Comparison of ENCODE assay signal across 31 cellular contexts in the genomic region with DNA sequence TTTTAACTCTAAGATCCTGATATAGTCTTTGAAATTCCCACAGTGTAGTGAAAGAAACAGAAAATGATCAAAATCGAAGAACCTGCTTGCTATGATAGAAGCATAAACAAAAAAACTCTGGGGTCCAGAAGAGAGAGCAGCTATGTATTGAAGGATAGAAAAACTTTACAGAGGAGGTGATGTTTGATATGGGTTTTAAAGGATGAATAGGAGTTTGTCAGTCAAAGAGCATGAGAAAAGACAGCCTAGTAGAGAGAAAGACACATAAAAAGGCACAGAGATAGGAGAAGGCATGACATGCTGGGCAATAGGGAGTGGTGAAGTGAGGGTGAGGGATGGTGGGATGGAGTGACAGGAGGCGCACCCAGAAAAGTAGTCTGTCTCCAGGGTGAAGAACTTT.
DNase-seq lines count a peak whose midpoint lies in the region; ATAC-seq and TF ChIP-seq lines count a peak whose summit lies in the region.
"Had no signal": no experiment of that assay in that cellular context is flagged by ENCODE, and none has a peak within 500 bp of the region (broad histone marks: within the 10 kb centered on the region; RNA-seq: fewer than 3 reads in every experiment).

No MANE protein-coding gene starts in this region.

- no peak overlapping the region for H2BK15ac ChIP-seq in mesenchymal stem cell (ENCODE audit: low read depth, poor library complexity, severe bottlenecking)

- no peak overlapping the region for H3K4ac ChIP-seq in mesenchymal stem cell (ENCODE audit: low read depth in 1 of 2, low read length in 2 of 2)

- no peak overlapping the region for H4K91ac ChIP-seq in mesenchymal stem cell (ENCODE audit: low read length)

- CTCF ChIA-PET in SK-N-SH (lab: Yijun Ruan, JAX) (interaction anchor here (0.6 to 1.4 kb wide), 2 partner anchors 339 to 723 kb away, joined by 3 to 4 read pairs; no protein-coding TSS in a partner anchor), HEK293 (lab: Yijun Ruan, JAX) (no interaction called here)

- no peaks in the 10 kb centered on the region for H3K79me1 ChIP-seq in mesenchymal stem cell (replicated peaks; ENCODE audit: low read length, poor library complexity, severe bottlenecking)

- no peak overlapping the region for H2BK120ac ChIP-seq in mesenchymal stem cell (ENCODE audit: low read depth, low read length)

- H3K9me3 ChIP-seq in SK-N-SH (no peaks in the 10 kb centered on the region), HEK293 (ENCODE audit: control insufficient read depth, insufficient read depth, low read depth, low read length) (no peaks in the 10 kb centered on the region), mesenchymal stem cell (ENCODE audit: control insufficient read depth, low read length) (no peaks in the 10 kb centered on the region)
- H3K9me3 ChIP-seq: A549; BE2C; BLaER1; BLaER1 treated with 17β-estradiol and CSF1 and Interleukin-3, amounts not matched to agents 10 nM and 100 nM; Caco-2 had no signal

- H3K9ac ChIP-seq in SK-N-SH (no peak overlapping the region), mesenchymal stem cell (ENCODE audit: low read length) (no peak overlapping the region)
- H3K9ac ChIP-seq: BLaER1; BLaER1 treated with 17β-estradiol and CSF1 and Interleukin-3, amounts not matched to agents 10 nM and 100 nM had no signal

- no peaks in the 10 kb centered on the region for H3K9me2 ChIP-seq in SK-N-SH

- no peak overlapping the region for H3K23ac ChIP-seq in mesenchymal stem cell (ENCODE audit: low read length in 2 of 2)

- DNase-seq in SK-N-SH (no peak), mesenchymal stem cell (no peak), left lobe of liver (ENCODE audit: low spot score) (no peak)
- DNase-seq: 8988T; ACHN; AML-193; BE2C; C1 segment of cervical spinal cord; Caco-2; Calu3; CD4-positive, alpha-beta memory T cell; CD4-positive, alpha-beta T cell; CD4-positive, CD25-positive, alpha-beta regulatory T cell; CD8-positive, alpha-beta memory T cell; CD8-positive, alpha-beta T cell; COR-L47; DMS 273 treated with DMSO at 0.1 percent for 48 hours; DMS153; DMS53; DMS79; DMS79 treated with DMSO at 0.1 percent for 48 hours; DND-41; EL had no signal

- 39% methylated on average over 2 of the region's 2 CpGs for WGBS in SK-N-SH (ENCODE audit: low lambda C conversion rate)
- WGBS in mesenchymal stem cell: 84% methylated on average over 2 of the region's 2 CpGs

- H2BK5ac ChIP-seq in mesenchymal stem cell (ENCODE audit: low read depth, low read length, poor library complexity, severe bottlenecking): no peak overlapping the region

- H3K4me2 ChIP-seq in SK-N-SH (no peak overlapping the region), mesenchymal stem cell (ENCODE audit: low read length, poor library complexity, severe bottlenecking) (no peak overlapping the region)
- H3K4me2 ChIP-seq: A549; BLaER1; BLaER1 treated with 17β-estradiol and CSF1 and Interleukin-3, amounts not matched to agents 10 nM and 100 nM had no signal

- no peaks in the 10 kb centered on the region for H4K20me1 ChIP-seq in SK-N-SH (ENCODE audit: insufficient read depth)
- H4K20me1 ChIP-seq: BLaER1; BLaER1 treated with 17β-estradiol and CSF1 and Interleukin-3, amounts not matched to agents 10 nM and 100 nM had no signal

- no peak for TF ChIP-seq EP300 in SK-N-SH (IDR thresholded peaks at IDR 0.05; ENCODE audit: borderline replicate concordance in 1 of 2, low read depth in 1 of 2, low read length in 1 of 2)

- H3K79me2 ChIP-seq in SK-N-SH (ENCODE audit: insufficient read depth): no peaks in the 10 kb centered on the region

- no peaks in the 10 kb centered on the region for H3K4me1 ChIP-seq in SK-N-SH (ENCODE audit: control insufficient read depth in 1 of 2, insufficient read depth in 2 of 2, low read depth in 1 of 2, low read length in 1 of 2)
- H3K4me1 ChIP-seq in HEK293 (ENCODE audit: control insufficient read depth, insufficient read depth, low read length): no peaks in the 10 kb centered on the region
- no peaks in the 10 kb centered on the region for H3K4me1 ChIP-seq in mesenchymal stem cell (ENCODE audit: control insufficient read depth, insufficient read depth, low read depth, low read length)
- H3K4me1 ChIP-seq: A549; BE2C; BLaER1; BLaER1 treated with 17β-estradiol and CSF1 and Interleukin-3, amounts not matched to agents 10 nM and 100 nM; Caco-2 had no signal

- H3K36me3 ChIP-seq in SK-N-SH (replicated peaks in 1 of 2; ENCODE audit: control insufficient read depth in 1 of 2, insufficient read depth in 2 of 2, low read length in 1 of 2): no peaks in the 10 kb centered on the region
- no peaks in the 10 kb centered on the region for H3K36me3 ChIP-seq in HEK293 (ENCODE audit: control insufficient read depth in 2 of 2, insufficient read depth in 1 of 2, low read length in 2 of 2)
- H3K36me3 ChIP-seq in mesenchymal stem cell (ENCODE audit: control insufficient read depth in 1 of 2, insufficient read depth in 2 of 2, low read depth in 1 of 2, low read length in 2 of 2): no peaks in the 10 kb centered on the region
- H3K36me3 ChIP-seq: BE2C; BLaER1; BLaER1 treated with 17β-estradiol and CSF1 and Interleukin-3, amounts not matched to agents 10 nM and 100 nM had no signal

- H3K14ac ChIP-seq in mesenchymal stem cell (ENCODE audit: low read length in 2 of 2): no peak overlapping the region

- TF ChIP-seq RAD21 in SK-N-SH (IDR thresholded peaks at IDR 0.05; ENCODE audit: low read length): no peak

- ATAC-seq in SK-N-SH treated with all-trans-retinoic acid at 6 μM for 48 hours (no peak), left lobe of liver (no peak), HG03521 (IDR thresholded peaks at IDR 0.05; ENCODE audit: unreplicated experiment) (no peak)
- ATAC-seq: A549; CD8-positive, alpha-beta T cell had no signal

- TF ChIP-seq CTCF in SK-N-SH (IDR thresholded peaks at IDR 0.05): no peak
- no peak for TF ChIP-seq CTCF in HEK293 (tag by site-specific recombination; IDR thresholded peaks at IDR 0.05)

- no peak overlapping the region for H2AFZ ChIP-seq in SK-N-SH (ENCODE audit: low read depth)
- H2AFZ ChIP-seq in mesenchymal stem cell (ENCODE audit: low read depth, low read length): peak overlapping the region; percentile 39

- POLR2A ChIA-PET in SK-N-SH (lab: Yijun Ruan, JAX): no interaction called here
- POLR2A ChIA-PET in HEK293 (lab: Yijun Ruan, JAX): no interaction called here

- H3K27me3 ChIP-seq in SK-N-SH (ENCODE audit: insufficient read depth) (no peaks in the 10 kb centered on the region), mesenchymal stem cell (ENCODE audit: control insufficient read depth in 1 of 2, insufficient read depth in 1 of 2, low read length in 2 of 2) (peaks cover 0 to 11% of the 10 kb centered on the region in 2 experiments)
- H3K27me3 ChIP-seq: BE2C; BLaER1; BLaER1 treated with 17β-estradiol and CSF1 and Interleukin-3, amounts not matched to agents 10 nM and 100 nM had no signal

- H4K8ac ChIP-seq in mesenchymal stem cell (ENCODE audit: low read length): no peak overlapping the region

- no peaks in the 10 kb centered on the region for H3F3A ChIP-seq in SK-N-SH (replicated peaks; ENCODE audit: insufficient read depth)

- no peak overlapping the region for H3K18ac ChIP-seq in mesenchymal stem cell (ENCODE audit: low read depth in 1 of 2, low read length in 2 of 2)

- no peak overlapping the region for H2AK5ac ChIP-seq in mesenchymal stem cell (ENCODE audit: low read length, severe bottlenecking)

- H3K4me3 ChIP-seq in SK-N-SH (ENCODE audit: low read depth in 2 of 2, low read length in 1 of 2): no peak overlapping the region
- no peak overlapping the region for H3K4me3 ChIP-seq in HEK293 (ENCODE audit: low read depth, low read length)
- H3K4me3 ChIP-seq in mesenchymal stem cell (ENCODE audit: insufficient read depth in 1 of 2, low read depth in 1 of 2, low read length in 2 of 2): no peak overlapping the region
- H3K4me3 ChIP-seq: A549; BLaER1; BLaER1 treated with 17β-estradiol and CSF1 and Interleukin-3, amounts not matched to agents 10 nM and 100 nM had no signal

- no peak overlapping the region for H3K27ac ChIP-seq in SK-N-SH (ENCODE audit: low read depth in 2 of 2, low read length in 1 of 2)
- no peak overlapping the region for H3K27ac ChIP-seq in HEK293 (ENCODE audit: extremely low read depth, low read depth, low read length)
- H3K27ac ChIP-seq in mesenchymal stem cell (ENCODE audit: low read length, poor library complexity, severe bottlenecking): no peak overlapping the region
- H3K27ac ChIP-seq: 22Rv1; A549; BLaER1; BLaER1 treated with 17β-estradiol and CSF1 and Interleukin-3, amounts not matched to agents 10 nM and 100 nM; C4-2B had no signal

- H2BK12ac ChIP-seq in mesenchymal stem cell (ENCODE audit: low read length in 2 of 2): no peak overlapping the region

TF ChIP-seq in SK-N-SH treated with all-trans-retinoic acid at 6 μM for 48 hours, 23 proteins besides CTCF, POLR2A, EP300 and RAD21 (continues in another document):
- TF ChIP-seq ZNF70 (CRISPR knock-in tag; IDR thresholded peaks at IDR 0.05) (no peak), ZFP3 (CRISPR knock-in tag; IDR thresholded peaks at IDR 0.05) (peak; percentile 83; the same call in 1 of the 2 replicates), TOX (CRISPR knock-in tag; IDR thresholded peaks at IDR 0.05; ENCODE audit: borderline replicate concordance) (no peak), RARB (CRISPR knock-in tag; IDR thresholded peaks at IDR 0.05) (no peak)

TF ChIP-seq in SK-N-SH, 30 proteins besides CTCF, POLR2A, EP300 and RAD21 (continues in another document):
- TF ChIP-seq GATA2 (CRISPR knock-in tag; IDR thresholded peaks at IDR 0.05) (no peak), RXRA (IDR thresholded peaks at IDR 0.05; ENCODE audit: borderline replicate concordance, low read depth) (no peak), TAF1 (IDR thresholded peaks at IDR 0.05; ENCODE audit: borderline replicate concordance, low read depth, low read length) (no peak), MXI1 (IDR thresholded peaks at IDR 0.05; ENCODE audit: low read depth, low read length) (no peak)

TF ChIP-seq in HEK293, 187 proteins besides CTCF, POLR2A, EP300 and RAD21:
- TF ChIP-seq, protein P1, sequence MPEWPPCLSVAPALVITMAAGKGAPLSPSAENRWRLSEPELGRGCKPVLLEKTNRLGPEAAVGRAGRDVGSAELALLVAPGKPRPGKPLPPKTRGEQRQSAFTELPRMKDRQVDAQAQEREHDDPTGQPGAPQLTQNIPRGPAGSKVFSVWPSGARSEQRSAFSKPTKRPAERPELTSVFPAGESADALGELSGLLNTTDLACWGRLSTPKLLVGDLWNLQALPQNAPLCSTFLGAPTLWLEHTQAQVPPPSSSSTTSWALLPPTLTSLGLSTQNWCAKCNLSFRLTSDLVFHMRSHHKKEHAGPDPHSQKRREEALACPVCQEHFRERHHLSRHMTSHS (tag by site-specific recombination; IDR thresholded peaks at IDR 0.05): no peak
- TF ChIP-seq MYNN (tag by site-specific recombination; IDR thresholded peaks at IDR 0.05; ENCODE audit: borderline replicate concordance) (no peak), WT1 (tag by site-specific recombination; IDR thresholded peaks at IDR 0.05) (no peak), ZFP3 (tag by site-specific recombination; IDR thresholded peaks at IDR 0.05; ENCODE audit: low read depth) (peak; percentile 81)
